Comparison of ENCODE assay signal across 8 cellular contexts in genomic region chr14:20327005-20327869, GRCh38. TPM values are rescaled to one million over a fixed set of nuclear protein-coding genes. Genes with fewer than 3 reads are reported as not detected.
DNase-seq lines count a peak whose midpoint lies in the region; ATAC-seq and TF ChIP-seq lines count a peak whose summit lies in the region.

No MANE protein-coding gene starts in this region.

- no peak for DNase-seq in Right ventricle myocardium superior
- no peak for DNase-seq in Right ventricle myocardium inferior (ENCODE audit: missing footprints)
- peak; percentile 34 for DNase-seq in NCI-H526 treated with DMSO at 0.1 percent for 48 hours (lab: John Stamatoyannopoulos, UW)
- no peak for DNase-seq in activated naive CD8-positive, alpha-beta T cell treated with anti-CD3 and anti-CD28 coated beads, Interleukin-2, amount 50 U/mL, for 24 hours
- no peak for DNase-seq in left ventricle myocardium inferior
- DNase-seq in retinal pigment epithelial cell (ENCODE audit: low read depth): no peak
- DNase-seq in activated CD8-positive, alpha-beta memory T cell treated with anti-CD3 and anti-CD28 coated beads, Interleukin-2, amount 50 U/mL, for 48 hours: no peak

- H3K4me1 Mint-ChIP-seq in activated naive CD8-positive, alpha-beta T cell treated with anti-CD3 and anti-CD28 coated beads, Interleukin-2, amount 50 U/mL, for 24 hours: peaks cover 47% of the 10 kb centered on the region

- H3K4me3 Mint-ChIP-seq in activated naive CD8-positive, alpha-beta T cell treated with anti-CD3 and anti-CD28 coated beads, Interleukin-2, amount 50 U/mL, for 24 hours: peak overlapping the region; percentile 7

- no peak overlapping the region for H3K4me3 ChIP-seq in left ventricle myocardium inferior
- H3K4me3 ChIP-seq in retinal pigment epithelial cell (ENCODE audit: low read length): no peak overlapping the region

- no peaks in the 10 kb centered on the region for H3K27me3 ChIP-seq in left ventricle myocardium inferior (ENCODE audit: low read depth)

- H3K9me3 Mint-ChIP-seq in activated naive CD8-positive, alpha-beta T cell treated with anti-CD3 and anti-CD28 coated beads, Interleukin-2, amount 50 U/mL, for 24 hours: no peaks in the 10 kb centered on the region

- intact Hi-C loops in Right ventricle myocardium superior (cut with DNase I): loop anchor here (5.0 kb wide), 1 partner anchor 360 kb away; the partner anchor contains the start of gene ANG
- intact Hi-C loops in Right ventricle myocardium inferior (cut with DNase I): loop anchor here (1.0 kb wide), 1 partner anchor 282 kb away; no protein-coding TSS in a partner anchor
- intact Hi-C loops in left ventricle myocardium inferior (cut with micrococcal nuclease): loop anchor here (5.0 kb wide), 1 partner anchor 285 kb away; no protein-coding TSS in a partner anchor

- ATAC-seq in Right ventricle myocardium superior (ENCODE audit: poor library complexity) (peak; percentile 70), Right ventricle myocardium inferior (no peak), HG03432 (IDR thresholded peaks at IDR 0.05; ENCODE audit: unreplicated experiment) (peak; percentile 65)
- peak; percentile 59 for ATAC-seq in activated naive CD8-positive, alpha-beta T cell treated with anti-CD3 and anti-CD28 coated beads, Interleukin-2, amount 50 U/mL, for 24 hours

- H3K27me3 Mint-ChIP-seq in activated naive CD8-positive, alpha-beta T cell treated with anti-CD3 and anti-CD28 coated beads, Interleukin-2, amount 50 U/mL, for 24 hours: no peaks in the 10 kb centered on the region

- peak overlapping the region; percentile 0 for H3K27ac Mint-ChIP-seq in activated naive CD8-positive, alpha-beta T cell treated with anti-CD3 and anti-CD28 coated beads, Interleukin-2, amount 50 U/mL, for 24 hours

- H3K36me3 Mint-ChIP-seq in activated naive CD8-positive, alpha-beta T cell treated with anti-CD3 and anti-CD28 coated beads, Interleukin-2, amount 50 U/mL, for 24 hours (ENCODE audit: low read depth): peaks cover 70% of the 10 kb centered on the region

- H3K27ac ChIP-seq in left ventricle myocardium inferior (replicated peaks): peak overlapping the region; percentile 30

- H3K36me3 ChIP-seq in left ventricle myocardium inferior: peaks cover 57% of the 10 kb centered on the region

- H3K4me1 ChIP-seq in left ventricle myocardium inferior: peaks cover 42% of the 10 kb centered on the region

- TF ChIP-seq CTCF in left ventricle myocardium inferior (IDR thresholded peaks at IDR 0.05; ENCODE audit: borderline replicate concordance): peak; percentile 84
- TF ChIP-seq CTCF in retinal pigment epithelial cell (conservative IDR thresholded peaks at IDR 0.05; ENCODE audit: low read depth, low read length): peak; percentile 63

- H3K9me3 ChIP-seq in left ventricle myocardium inferior (replicated peaks): no peaks in the 10 kb centered on the region

RNA-seq across cellular contexts. Expression of gene CCNB1IP1, which starts 5.8 kb away (rescaled TPM):
- total RNA-seq in Right ventricle myocardium superior (41.1 TPM), Right ventricle myocardium inferior (41.0 TPM), left ventricle myocardium inferior (53.9 TPM)

RNA-seq across cellular contexts. Expression of gene PARP2, which starts 16.2 kb away (rescaled TPM):
- total RNA-seq in Right ventricle myocardium superior (15.6 TPM), Right ventricle myocardium inferior (15.7 TPM), left ventricle myocardium inferior (15.6 TPM)

RNA-seq across cellular contexts. Expression of gene TTC5, which starts 21.5 kb away (rescaled TPM):
- total RNA-seq in Right ventricle myocardium superior (10.6 TPM), Right ventricle myocardium inferior (10.0 TPM), left ventricle myocardium inferior (12.0 TPM)
